ENCODE assay signal across 9 cellular contexts in genomic region chr16:17471745-17472075, GRCh38. TPM values are rescaled to one million over a fixed set of nuclear protein-coding genes. Genes with fewer than 3 reads are reported as not detected.
DNase-seq lines count a peak whose midpoint lies in the region; ATAC-seq and TF ChIP-seq lines count a peak whose summit lies in the region.
"Had no signal": no experiment of that assay in that cellular context is flagged by ENCODE, and none has a peak within 500 bp of the region (broad histone marks: within the 10 kb centered on the region; RNA-seq: fewer than 3 reads in every experiment).

No MANE protein-coding gene starts in this region.

- peaks cover 17 to 53% (median 36%) of the 10 kb centered on the region in 4 donors for H3K4me1 Mint-ChIP-seq in CD4-positive, CD25-positive, alpha-beta regulatory T cell
- H3K4me1 Mint-ChIP-seq in IgD-negative memory B cell = peaks cover 32 to 53% (median 44%) of the 10 kb centered on the region in 3 donors
- H3K4me1 Mint-ChIP-seq in progenitor cell of endocrine pancreas (ENCODE audit: low read depth) = peaks cover 26% of the 10 kb centered on the region

- H3K4me1 ChIP-seq in CD4-positive, CD25-positive, alpha-beta regulatory T cell (ENCODE audit: control insufficient read depth, insufficient read depth, low read length, poor library complexity, severe bottlenecking) = peaks cover 34% of the 10 kb centered on the region

- no peak for DNase-seq in CD4-positive, CD25-positive, alpha-beta regulatory T cell
- no peak for DNase-seq in progenitor cell of endocrine pancreas (ENCODE audit: low spot score, unreplicated experiment)
- DNase-seq: NCI-H187 had no signal

- H3K27ac Mint-ChIP-seq in CD4-positive, CD25-positive, alpha-beta regulatory T cell = peak overlapping the region; percentile 30 to 78 (median 67)
- H3K27ac Mint-ChIP-seq in IgD-negative memory B cell (peak overlapping the region in 1 of 3 donors; percentile 52), progenitor cell of endocrine pancreas (no peak overlapping the region)

- H3K27me3 Mint-ChIP-seq in CD4-positive, CD25-positive, alpha-beta regulatory T cell = peaks cover 19% of the 10 kb centered on the region
- H3K27me3 Mint-ChIP-seq in IgD-negative memory B cell (peaks cover 19% of the 10 kb centered on the region), progenitor cell of endocrine pancreas (peaks cover 45% of the 10 kb centered on the region)

- H3K4me3 Mint-ChIP-seq in CD4-positive, CD25-positive, alpha-beta regulatory T cell = peak overlapping the region; percentile 83 to 85 (median 84)
- peak overlapping the region; percentile 45 to 84 (median 80) for H3K4me3 Mint-ChIP-seq in IgD-negative memory B cell
- peak overlapping the region; percentile 77 for H3K4me3 Mint-ChIP-seq in progenitor cell of endocrine pancreas (ENCODE audit: low read depth)

- H3K27ac ChIP-seq in CD4-positive, CD25-positive, alpha-beta regulatory T cell (ENCODE audit: insufficient read depth, low read length, poor library complexity, severe bottlenecking) = no peak overlapping the region

- H3K4me3 ChIP-seq in CD4-positive, CD25-positive, alpha-beta regulatory T cell (ENCODE audit: low read depth, low read length) = no peak overlapping the region

- H3K9me3 ChIP-seq in CD4-positive, CD25-positive, alpha-beta regulatory T cell (ENCODE audit: control insufficient read depth in 2 of 2, low read length in 2 of 2) = no peaks in the 10 kb centered on the region

- no peaks in the 10 kb centered on the region for H3K36me3 ChIP-seq in CD4-positive, CD25-positive, alpha-beta regulatory T cell (ENCODE audit: control insufficient read depth, insufficient read depth, low read length)

- no peaks in the 10 kb centered on the region for H3K27me3 ChIP-seq in CD4-positive, CD25-positive, alpha-beta regulatory T cell (ENCODE audit: control insufficient read depth, insufficient read depth, low read length)

- no peak for TF ChIP-seq CTCF in progenitor cell of endocrine pancreas (IDR thresholded peaks at IDR 0.05; ENCODE audit: unreplicated experiment)

- peaks cover 7% of the 10 kb centered on the region for H3K36me3 Mint-ChIP-seq in CD4-positive, CD25-positive, alpha-beta regulatory T cell
- H3K36me3 Mint-ChIP-seq in IgD-negative memory B cell (no peaks in the 10 kb centered on the region), progenitor cell of endocrine pancreas (ENCODE audit: insufficient read depth) (no peaks in the 10 kb centered on the region)

- ATAC-seq in CD4-positive, CD25-positive, alpha-beta regulatory T cell (ENCODE audit: low read depth in 2 of 2) = no peak
- ATAC-seq in esophagus mucosa (peak; percentile 3), GM21390 (IDR thresholded peaks at IDR 0.05; ENCODE audit: unreplicated experiment) (no peak), GM19455 (IDR thresholded peaks at IDR 0.05; ENCODE audit: unreplicated experiment) (no peak), HG02763 (IDR thresholded peaks at IDR 0.05; ENCODE audit: unreplicated experiment) (no peak), HG03108 (IDR thresholded peaks at IDR 0.05; ENCODE audit: unreplicated experiment) (no peak)

- H3K9me3 Mint-ChIP-seq in CD4-positive, CD25-positive, alpha-beta regulatory T cell = no peaks in the 10 kb centered on the region
- no peaks in the 10 kb centered on the region for H3K9me3 Mint-ChIP-seq in IgD-negative memory B cell
- no peaks in the 10 kb centered on the region for H3K9me3 Mint-ChIP-seq in progenitor cell of endocrine pancreas (ENCODE audit: low read depth)

RNA-seq across cellular contexts. Expression of gene XYLT1, which starts 0.9 kb away (rescaled TPM):
- total RNA-seq in CD4-positive, CD25-positive, alpha-beta regulatory T cell = 26.3 TPM
- 1 to 10 TPM in 3 of 4 donors, under 1 TPM in 1; 0.68 to 3.3 (median 2.7) TPM for polyA plus RNA-seq in CD4-positive, CD25-positive, alpha-beta regulatory T cell
- polyA plus RNA-seq in IgD-negative memory B cell = 0.80 TPM
- 11.0 TPM for total RNA-seq in esophagus mucosa
- total RNA-seq in progenitor cell of endocrine pancreas = 10.9 and 12.3 TPM in 2 replicates
